Comparison of ENCODE assay signal across 8 cellular contexts in the genomic region with DNA sequence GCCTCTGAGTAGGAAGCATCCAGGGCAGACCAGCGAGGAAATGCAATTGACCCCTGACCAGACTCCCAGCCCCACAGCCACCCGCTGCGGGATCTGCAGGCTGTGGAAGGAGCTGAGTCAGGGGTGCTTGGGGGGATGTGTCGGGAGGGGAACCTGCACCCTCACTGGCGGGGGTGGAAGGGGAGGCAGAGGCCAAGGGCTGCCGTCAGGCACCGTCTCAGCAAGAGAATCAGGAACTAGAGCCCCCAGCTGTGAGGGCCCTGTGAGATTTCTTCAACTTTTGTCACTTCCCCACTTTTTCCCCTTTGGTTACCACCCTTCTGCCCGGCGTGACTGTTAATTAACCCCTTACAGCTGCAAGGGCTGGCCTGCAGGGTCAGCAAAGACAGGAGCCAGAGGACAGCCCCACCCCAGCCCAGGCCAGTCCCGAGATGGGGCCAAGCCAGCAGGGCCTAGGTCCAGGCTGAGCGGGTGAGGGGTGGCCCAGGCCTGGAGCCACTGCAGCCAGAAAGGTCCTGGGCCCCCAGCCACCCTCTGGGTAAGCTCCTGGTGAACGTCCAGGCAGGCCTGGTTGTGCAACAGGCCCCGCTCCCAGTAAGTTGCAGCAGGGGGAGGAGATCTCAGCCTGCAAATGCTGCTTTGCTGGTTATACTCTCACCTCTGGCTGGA.
A peak's percentile ranks its signal among the peaks of the same experiment; 100 is the strongest.
DNase-seq lines count a peak whose midpoint lies in the region; TF ChIP-seq lines count a peak whose summit lies in the region.

No MANE protein-coding gene starts in this region.

- H3K9ac ChIP-seq in Loucy (ENCODE audit: low read depth, low read length, poor library complexity, severe bottlenecking): peak overlapping the region; percentile 95
- peak overlapping the region in 1 of 2 donors; percentile 64 for H3K9ac ChIP-seq in liver (ENCODE audit: low read depth in 1 of 2, low read length in 2 of 2)
- peak overlapping the region in 2 of 5 donors; percentile 32 to 39 for H3K9ac ChIP-seq in subcutaneous abdominal adipose tissue (ENCODE audit: low read length in 5 of 5)

- H3K79me2 ChIP-seq in Loucy (ENCODE audit: insufficient read depth, low read length): no peaks in the 10 kb centered on the region

- no peaks in the 10 kb centered on the region for H3K9me2 ChIP-seq in Loucy (replicated peaks; ENCODE audit: low read depth, low read length)

- H3K27me3 ChIP-seq in Loucy (ENCODE audit: insufficient read depth, low read length, poor library complexity, severe bottlenecking) (no peaks in the 10 kb centered on the region), liver (ENCODE audit: control insufficient read depth in 4 of 4, insufficient read depth in 4 of 4, low read length in 3 of 4) (no peaks in the 10 kb centered on the region), subcutaneous abdominal adipose tissue (ENCODE audit: control insufficient read depth in 5 of 5, insufficient read depth in 4 of 5, low read length in 5 of 5) (no peaks in the 10 kb centered on the region)

- no peaks in the 10 kb centered on the region for H3F3A ChIP-seq in Loucy (ENCODE audit: low read depth)

- TF ChIP-seq RAD21 in liver (IDR thresholded peaks at IDR 0.05): peak; percentile 73 to 82

- 0 out of 2 replicates have a peak overlapping the region, but pooled peaks have one; percentile 38 for H2AFZ ChIP-seq in Loucy (ENCODE audit: low read length)

- H3K4me1 ChIP-seq in Loucy (ENCODE audit: insufficient read depth, low read length, poor library complexity, severe bottlenecking) (peaks cover 61% of the 10 kb centered on the region), liver (ENCODE audit: control insufficient read depth in 4 of 4, insufficient read depth in 4 of 4, low read length in 3 of 4) (peaks cover 15 to 27% (median 20%) of the 10 kb centered on the region in 4 donors), subcutaneous abdominal adipose tissue (ENCODE audit: control insufficient read depth in 5 of 5, insufficient read depth in 5 of 5, low read length in 5 of 5) (peaks cover 25 to 60% (median 59%) of the 10 kb centered on the region in 5 donors)

- DNase-seq in 8988T (no peak), retina (no peak), NCI-H526 treated with DMSO at 0.1 percent for 48 hours (lab: John Stamatoyannopoulos, UW) (no peak)
- no peak for DNase-seq in activated T-cell treated with anti-CD3 and anti-CD28 coated beads, Interleukin-2, amount 50 U/mL, for 48 hours

- H3K27ac ChIP-seq in cingulate gyrus (ENCODE audit: low read depth, low read length) (peak overlapping the region; percentile 81), liver (ENCODE audit: low read depth in 1 of 2, low read length in 2 of 2) (peak overlapping the region; percentile 74 to 76), subcutaneous abdominal adipose tissue (ENCODE audit: low read depth, low read length) (peak overlapping the region; percentile 70)

- no peak for TF ChIP-seq CTCF in Loucy (conservative IDR thresholded peaks at IDR 0.05; ENCODE audit: low read length)
- peak; percentile 24 for TF ChIP-seq CTCF in liver (IDR thresholded peaks at IDR 0.05; ENCODE audit: low read depth, low read length, missing input control)

- WGBS in liver: 42% methylated on average over 13 of the region's 13 CpGs

- H3K36me3 ChIP-seq in Loucy (ENCODE audit: insufficient read depth, low read length) (no peaks in the 10 kb centered on the region; the same call in 1 of the 2 replicates), liver (ENCODE audit: control insufficient read depth in 4 of 4, insufficient read depth in 3 of 4, low read depth in 1 of 4, low read length in 3 of 4) (no peaks in the 10 kb centered on the region), subcutaneous abdominal adipose tissue (ENCODE audit: control insufficient read depth in 5 of 5, insufficient read depth in 5 of 5, low read length in 5 of 5) (no peaks in the 10 kb centered on the region)

- H3K9me3 ChIP-seq in Loucy (ENCODE audit: insufficient read depth, low read depth, low read length) (peaks cover 12% of the 10 kb centered on the region), liver (ENCODE audit: control insufficient read depth in 4 of 4, low read length in 3 of 4) (peaks cover 0 to 7% (median 5%) of the 10 kb centered on the region in 4 donors), subcutaneous abdominal adipose tissue (ENCODE audit: control insufficient read depth in 5 of 5, low read length in 5 of 5) (peaks cover 0 to 18% (median 15%) of the 10 kb centered on the region in 5 donors)

- no peak overlapping the region for H3K4me2 ChIP-seq in Loucy (ENCODE audit: low read depth, low read length, poor library complexity, severe bottlenecking)

- H3K4me3 ChIP-seq in Loucy (ENCODE audit: low read length, poor library complexity, severe bottlenecking) (no peak overlapping the region), liver (ENCODE audit: low read depth in 1 of 3, low read length in 3 of 3) (no peak overlapping the region), subcutaneous abdominal adipose tissue (ENCODE audit: low read depth in 1 of 5, low read length in 5 of 5) (peak overlapping the region in 3 of 5 donors; percentile 6 to 46 (median 10))

- H4K20me1 ChIP-seq in Loucy (ENCODE audit: insufficient read depth, low read length, poor library complexity, severe bottlenecking): no peaks in the 10 kb centered on the region

TF ChIP-seq in liver, 16 proteins besides CTCF, POLR2A, EP300 and RAD21:
- TF ChIP-seq JUND (IDR thresholded peaks at IDR 0.05): peak in 1 of 2 donors; percentile 59
- TF ChIP-seq GABPA (IDR thresholded peaks at IDR 0.05 in 1 of 2, conservative IDR thresholded peaks at IDR 0.05 in 1 of 2): no peak
- TF ChIP-seq FOXA2 (IDR thresholded peaks at IDR 0.05): no peak
- peak; percentile 89 for TF ChIP-seq SP1 (IDR thresholded peaks at IDR 0.05)
- TF ChIP-seq NR2F2 (IDR thresholded peaks at IDR 0.05): peak; percentile 42
- no peak for TF ChIP-seq EGR1 (IDR thresholded peaks at IDR 0.05; ENCODE audit: low read depth in 2 of 2)
- TF ChIP-seq, protein P1, sequence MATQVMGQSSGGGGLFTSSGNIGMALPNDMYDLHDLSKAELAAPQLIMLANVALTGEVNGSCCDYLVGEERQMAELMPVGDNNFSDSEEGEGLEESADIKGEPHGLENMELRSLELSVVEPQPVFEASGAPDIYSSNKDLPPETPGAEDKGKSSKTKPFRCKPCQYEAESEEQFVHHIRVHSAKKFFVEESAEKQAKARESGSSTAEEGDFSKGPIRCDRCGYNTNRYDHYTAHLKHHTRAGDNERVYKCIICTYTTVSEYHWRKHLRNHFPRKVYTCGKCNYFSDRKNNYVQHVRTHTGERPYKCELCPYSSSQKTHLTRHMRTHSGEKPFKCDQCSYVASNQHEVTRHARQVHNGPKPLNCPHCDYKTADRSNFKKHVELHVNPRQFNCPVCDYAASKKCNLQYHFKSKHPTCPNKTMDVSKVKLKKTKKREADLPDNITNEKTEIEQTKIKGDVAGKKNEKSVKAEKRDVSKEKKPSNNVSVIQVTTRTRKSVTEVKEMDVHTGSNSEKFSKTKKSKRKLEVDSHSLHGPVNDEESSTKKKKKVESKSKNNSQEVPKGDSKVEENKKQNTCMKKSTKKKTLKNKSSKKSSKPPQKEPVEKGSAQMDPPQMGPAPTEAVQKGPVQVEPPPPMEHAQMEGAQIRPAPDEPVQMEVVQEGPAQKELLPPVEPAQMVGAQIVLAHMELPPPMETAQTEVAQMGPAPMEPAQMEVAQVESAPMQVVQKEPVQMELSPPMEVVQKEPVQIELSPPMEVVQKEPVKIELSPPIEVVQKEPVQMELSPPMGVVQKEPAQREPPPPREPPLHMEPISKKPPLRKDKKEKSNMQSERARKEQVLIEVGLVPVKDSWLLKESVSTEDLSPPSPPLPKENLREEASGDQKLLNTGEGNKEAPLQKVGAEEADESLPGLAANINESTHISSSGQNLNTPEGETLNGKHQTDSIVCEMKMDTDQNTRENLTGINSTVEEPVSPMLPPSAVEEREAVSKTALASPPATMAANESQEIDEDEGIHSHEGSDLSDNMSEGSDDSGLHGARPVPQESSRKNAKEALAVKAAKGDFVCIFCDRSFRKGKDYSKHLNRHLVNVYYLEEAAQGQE (IDR thresholded peaks at IDR 0.05): peak; percentile 41
- TF ChIP-seq, protein P2, sequence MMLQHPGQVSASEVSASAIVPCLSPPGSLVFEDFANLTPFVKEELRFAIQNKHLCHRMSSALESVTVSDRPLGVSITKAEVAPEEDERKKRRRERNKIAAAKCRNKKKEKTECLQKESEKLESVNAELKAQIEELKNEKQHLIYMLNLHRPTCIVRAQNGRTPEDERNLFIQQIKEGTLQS (IDR thresholded peaks at IDR 0.05): no peak
- TF ChIP-seq, protein P3, sequence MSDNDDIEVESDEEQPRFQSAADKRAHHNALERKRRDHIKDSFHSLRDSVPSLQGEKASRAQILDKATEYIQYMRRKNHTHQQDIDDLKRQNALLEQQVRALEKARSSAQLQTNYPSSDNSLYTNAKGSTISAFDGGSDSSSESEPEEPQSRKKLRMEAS (IDR thresholded peaks at IDR 0.05): peak; percentile 28
- TF ChIP-seq TAF1 (conservative IDR thresholded peaks at IDR 0.05): no peak
- TF ChIP-seq YY1 (IDR thresholded peaks at IDR 0.05): peak; percentile 70
- TF ChIP-seq HNF4A (conservative IDR thresholded peaks at IDR 0.05): peak; percentile 71 to 80
- no peak for TF ChIP-seq HNF4G (IDR thresholded peaks at IDR 0.05)
- TF ChIP-seq FOXA1 (IDR thresholded peaks at IDR 0.05): peak; percentile 20
- TF ChIP-seq, protein P4, sequence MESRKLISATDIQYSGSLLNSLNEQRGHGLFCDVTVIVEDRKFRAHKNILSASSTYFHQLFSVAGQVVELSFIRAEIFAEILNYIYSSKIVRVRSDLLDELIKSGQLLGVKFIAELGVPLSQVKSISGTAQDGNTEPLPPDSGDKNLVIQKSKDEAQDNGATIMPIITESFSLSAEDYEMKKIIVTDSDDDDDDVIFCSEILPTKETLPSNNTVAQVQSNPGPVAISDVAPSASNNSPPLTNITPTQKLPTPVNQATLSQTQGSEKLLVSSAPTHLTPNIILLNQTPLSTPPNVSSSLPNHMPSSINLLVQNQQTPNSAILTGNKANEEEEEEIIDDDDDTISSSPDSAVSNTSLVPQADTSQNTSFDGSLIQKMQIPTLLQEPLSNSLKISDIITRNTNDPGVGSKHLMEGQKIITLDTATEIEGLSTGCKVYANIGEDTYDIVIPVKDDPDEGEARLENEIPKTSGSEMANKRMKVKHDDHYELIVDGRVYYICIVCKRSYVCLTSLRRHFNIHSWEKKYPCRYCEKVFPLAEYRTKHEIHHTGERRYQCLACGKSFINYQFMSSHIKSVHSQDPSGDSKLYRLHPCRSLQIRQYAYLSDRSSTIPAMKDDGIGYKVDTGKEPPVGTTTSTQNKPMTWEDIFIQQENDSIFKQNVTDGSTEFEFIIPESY (IDR thresholded peaks at IDR 0.05): no peak
- TF ChIP-seq RXRA (IDR thresholded peaks at IDR 0.05): peak; percentile 76 to 81
TF ChIP-seq in liver: peak in this region for 9.

Comparison
In these comparisons a context has a peak if more than half of its experiments do, and no peak if none do; other contexts are left out.
1. H3K4me3 ChIP-seq: peak in subcutaneous abdominal adipose tissue (3 of 5); none in Loucy (single experiment) and liver (0 of 3).
2. Peak in every context shown above with its lines, with median percentiles within 50 percentile points of each other: H3K27ac ChIP-seq.